Comparison of ENCODE assay signal across 1 cellular context in the genomic region with DNA sequence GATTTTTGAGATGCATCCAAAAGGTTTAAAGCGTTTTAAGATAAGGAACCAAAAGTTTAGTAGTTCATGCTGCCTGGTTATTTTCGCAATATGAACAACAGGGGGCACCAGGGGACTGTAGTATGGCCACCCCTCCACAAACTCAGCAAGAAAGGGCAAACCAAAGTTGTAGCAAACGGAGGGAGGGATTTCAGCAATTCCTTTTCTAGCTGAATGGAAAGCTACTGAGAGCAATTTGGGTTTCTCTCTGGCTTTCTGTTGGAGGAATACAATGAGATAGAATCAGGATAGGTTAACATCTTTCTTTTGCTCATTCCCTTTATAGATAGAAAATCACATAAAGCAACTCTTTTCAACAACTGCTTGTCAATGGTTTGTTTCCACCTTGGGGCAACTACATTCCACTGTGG.
TF ChIP-seq lines count a peak whose summit lies in the region.

No MANE protein-coding gene starts in this region.

TF ChIP-seq in K562, 482 proteins besides CTCF, POLR2A, EP300 and RAD21 (continued from another document and continues in another):
- peak; percentile 86 for TF ChIP-seq PRDM10 (IDR thresholded peaks at IDR 0.05; ENCODE audit: partially characterized antibody)
- TF ChIP-seq, protein P1, sequence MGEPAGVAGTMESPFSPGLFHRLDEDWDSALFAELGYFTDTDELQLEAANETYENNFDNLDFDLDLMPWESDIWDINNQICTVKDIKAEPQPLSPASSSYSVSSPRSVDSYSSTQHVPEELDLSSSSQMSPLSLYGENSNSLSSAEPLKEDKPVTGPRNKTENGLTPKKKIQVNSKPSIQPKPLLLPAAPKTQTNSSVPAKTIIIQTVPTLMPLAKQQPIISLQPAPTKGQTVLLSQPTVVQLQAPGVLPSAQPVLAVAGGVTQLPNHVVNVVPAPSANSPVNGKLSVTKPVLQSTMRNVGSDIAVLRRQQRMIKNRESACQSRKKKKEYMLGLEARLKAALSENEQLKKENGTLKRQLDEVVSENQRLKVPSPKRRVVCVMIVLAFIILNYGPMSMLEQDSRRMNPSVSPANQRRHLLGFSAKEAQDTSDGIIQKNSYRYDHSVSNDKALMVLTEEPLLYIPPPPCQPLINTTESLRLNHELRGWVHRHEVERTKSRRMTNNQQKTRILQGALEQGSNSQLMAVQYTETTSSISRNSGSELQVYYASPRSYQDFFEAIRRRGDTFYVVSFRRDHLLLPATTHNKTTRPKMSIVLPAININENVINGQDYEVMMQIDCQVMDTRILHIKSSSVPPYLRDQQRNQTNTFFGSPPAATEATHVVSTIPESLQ (CRISPR knock-in tag; IDR thresholded peaks at IDR 0.05), result no peak
- TF ChIP-seq, protein P2, sequence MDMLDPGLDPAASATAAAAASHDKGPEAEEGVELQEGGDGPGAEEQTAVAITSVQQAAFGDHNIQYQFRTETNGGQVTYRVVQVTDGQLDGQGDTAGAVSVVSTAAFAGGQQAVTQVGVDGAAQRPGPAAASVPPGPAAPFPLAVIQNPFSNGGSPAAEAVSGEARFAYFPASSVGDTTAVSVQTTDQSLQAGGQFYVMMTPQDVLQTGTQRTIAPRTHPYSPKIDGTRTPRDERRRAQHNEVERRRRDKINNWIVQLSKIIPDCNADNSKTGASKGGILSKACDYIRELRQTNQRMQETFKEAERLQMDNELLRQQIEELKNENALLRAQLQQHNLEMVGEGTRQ (CRISPR knock-in tag; IDR thresholded peaks at IDR 0.05), result no peak
- TF ChIP-seq, protein P3, sequence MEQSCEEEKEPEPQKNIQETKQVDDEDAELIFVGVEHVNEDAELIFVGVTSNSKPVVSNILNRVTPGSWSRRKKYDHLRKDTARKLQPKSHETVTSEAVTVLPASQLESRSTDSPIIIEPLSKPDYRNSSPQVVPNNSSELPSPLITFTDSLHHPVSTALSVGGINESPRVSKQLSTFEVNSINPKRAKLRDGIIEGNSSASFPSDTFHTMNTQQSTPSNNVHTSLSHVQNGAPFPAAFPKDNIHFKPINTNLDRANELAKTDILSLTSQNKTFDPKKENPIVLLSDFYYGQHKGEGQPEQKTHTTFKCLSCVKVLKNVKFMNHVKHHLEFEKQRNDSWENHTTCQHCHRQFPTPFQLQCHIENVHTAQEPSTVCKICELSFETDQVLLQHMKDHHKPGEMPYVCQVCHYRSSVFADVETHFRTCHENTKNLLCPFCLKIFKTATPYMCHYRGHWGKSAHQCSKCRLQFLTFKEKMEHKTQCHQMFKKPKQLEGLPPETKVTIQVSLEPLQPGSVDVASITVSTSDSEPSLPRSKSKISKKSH (CRISPR knock-in tag; IDR thresholded peaks at IDR 0.05), result no peak
- no peak for TF ChIP-seq CEBPG (CRISPR knock-in tag; IDR thresholded peaks at IDR 0.05)
- TF ChIP-seq CEBPG (tag; conservative IDR thresholded peaks at IDR 0.05 in 1 of 2, IDR thresholded peaks at IDR 0.05 in 1 of 2), result 0 out of 4 replicates have a peak, but pooled peaks of 1 of the 2 experiments have one; percentile 8
- TF ChIP-seq ZKSCAN1 (IDR thresholded peaks at IDR 0.05; ENCODE audit: low read depth, low read length), result no peak
- no peak for TF ChIP-seq KAT2B (IDR thresholded peaks at IDR 0.05; ENCODE audit: low read depth, low read length)
- TF ChIP-seq HNRNPK (IDR thresholded peaks at IDR 0.05; ENCODE audit: low read depth, low read length, poor library complexity, severe bottlenecking), result no peak
- TF ChIP-seq CBX3 (IDR thresholded peaks at IDR 0.05; ENCODE audit: borderline replicate concordance in 1 of 2, low read length in 2 of 2), result no peak
- no peak for TF ChIP-seq PPARD (CRISPR knock-in tag; IDR thresholded peaks at IDR 0.05)
- peak; percentile 93 for TF ChIP-seq SMC3 (conservative IDR thresholded peaks at IDR 0.05; ENCODE audit: insufficient read depth, low read depth, low read length)
- TF ChIP-seq NCOA2 (IDR thresholded peaks at IDR 0.05; ENCODE audit: partially characterized antibody in 2 of 2), result no peak
- TF ChIP-seq THRA (IDR thresholded peaks at IDR 0.05), result no peak
- TF ChIP-seq, protein P4, sequence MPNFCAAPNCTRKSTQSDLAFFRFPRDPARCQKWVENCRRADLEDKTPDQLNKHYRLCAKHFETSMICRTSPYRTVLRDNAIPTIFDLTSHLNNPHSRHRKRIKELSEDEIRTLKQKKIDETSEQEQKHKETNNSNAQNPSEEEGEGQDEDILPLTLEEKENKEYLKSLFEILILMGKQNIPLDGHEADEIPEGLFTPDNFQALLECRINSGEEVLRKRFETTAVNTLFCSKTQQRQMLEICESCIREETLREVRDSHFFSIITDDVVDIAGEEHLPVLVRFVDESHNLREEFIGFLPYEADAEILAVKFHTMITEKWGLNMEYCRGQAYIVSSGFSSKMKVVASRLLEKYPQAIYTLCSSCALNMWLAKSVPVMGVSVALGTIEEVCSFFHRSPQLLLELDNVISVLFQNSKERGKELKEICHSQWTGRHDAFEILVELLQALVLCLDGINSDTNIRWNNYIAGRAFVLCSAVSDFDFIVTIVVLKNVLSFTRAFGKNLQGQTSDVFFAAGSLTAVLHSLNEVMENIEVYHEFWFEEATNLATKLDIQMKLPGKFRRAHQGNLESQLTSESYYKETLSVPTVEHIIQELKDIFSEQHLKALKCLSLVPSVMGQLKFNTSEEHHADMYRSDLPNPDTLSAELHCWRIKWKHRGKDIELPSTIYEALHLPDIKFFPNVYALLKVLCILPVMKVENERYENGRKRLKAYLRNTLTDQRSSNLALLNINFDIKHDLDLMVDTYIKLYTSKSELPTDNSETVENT (CRISPR knock-in tag; IDR thresholded peaks at IDR 0.05), result no peak
- no peak for TF ChIP-seq ZNF253 (CRISPR knock-in tag; conservative IDR thresholded peaks at IDR 0.05)
- TF ChIP-seq ZNF146 (CRISPR knock-in tag; IDR thresholded peaks at IDR 0.05; ENCODE audit: unreplicated experiment), result no peak
- TF ChIP-seq PHB2 (IDR thresholded peaks at IDR 0.05; ENCODE audit: low read depth), result no peak
- peak; percentile 46; the same call in 1 of the 2 replicates for TF ChIP-seq HMBOX1 (IDR thresholded peaks at IDR 0.05)
- peak; percentile 89 for TF ChIP-seq DEAF1 (CRISPR knock-in tag; IDR thresholded peaks at IDR 0.05)
- no peak for TF ChIP-seq DIDO1 (tag; IDR thresholded peaks at IDR 0.05; ENCODE audit: low read depth)
- TF ChIP-seq CGGBP1 (CRISPR knock-in tag; IDR thresholded peaks at IDR 0.05), result no peak
- no peak for TF ChIP-seq DMBX1 (CRISPR knock-in tag; IDR thresholded peaks at IDR 0.05; ENCODE audit: borderline replicate concordance)
- TF ChIP-seq HOMEZ (CRISPR knock-in tag; IDR thresholded peaks at IDR 0.05), result no peak
- no peak for TF ChIP-seq TRIM24 (IDR thresholded peaks at IDR 0.05)
- 0 out of 2 replicates have a peak, but pooled peaks have one; percentile 31 for TF ChIP-seq RB1 (IDR thresholded peaks at IDR 0.05; ENCODE audit: low read depth)
- no peak for TF ChIP-seq MAFG (tag; conservative IDR thresholded peaks at IDR 0.05)
- no peak for TF ChIP-seq SMAD4 (CRISPR knock-in tag; conservative IDR thresholded peaks at IDR 0.05)
- TF ChIP-seq, protein P5, sequence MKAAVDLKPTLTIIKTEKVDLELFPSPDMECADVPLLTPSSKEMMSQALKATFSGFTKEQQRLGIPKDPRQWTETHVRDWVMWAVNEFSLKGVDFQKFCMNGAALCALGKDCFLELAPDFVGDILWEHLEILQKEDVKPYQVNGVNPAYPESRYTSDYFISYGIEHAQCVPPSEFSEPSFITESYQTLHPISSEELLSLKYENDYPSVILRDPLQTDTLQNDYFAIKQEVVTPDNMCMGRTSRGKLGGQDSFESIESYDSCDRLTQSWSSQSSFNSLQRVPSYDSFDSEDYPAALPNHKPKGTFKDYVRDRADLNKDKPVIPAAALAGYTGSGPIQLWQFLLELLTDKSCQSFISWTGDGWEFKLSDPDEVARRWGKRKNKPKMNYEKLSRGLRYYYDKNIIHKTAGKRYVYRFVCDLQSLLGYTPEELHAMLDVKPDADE (conservative IDR thresholded peaks at IDR 0.05; ENCODE audit: control insufficient read depth, low read depth, low read length), result no peak
- TF ChIP-seq JUNB (CRISPR knock-in tag; conservative IDR thresholded peaks at IDR 0.05), result no peak
- TF ChIP-seq ARID2 (IDR thresholded peaks at IDR 0.05), result 0 out of 2 replicates have a peak, but pooled peaks have one; percentile 30
- no peak for TF ChIP-seq ZBTB7A (IDR thresholded peaks at IDR 0.05; ENCODE audit: borderline replicate concordance, control insufficient read depth, low read depth, low read length)
- TF ChIP-seq SOX6 (IDR thresholded peaks at IDR 0.05), result no peak
- peak; percentile 83; the same call in 1 of the 2 replicates for TF ChIP-seq STAG1 (CRISPR knock-in tag; IDR thresholded peaks at IDR 0.05; ENCODE audit: borderline replicate concordance)
- TF ChIP-seq TRIM25 (IDR thresholded peaks at IDR 0.05; ENCODE audit: borderline replicate concordance), result no peak
